9 cellular contexts compared by ENCODE assay signal in genomic region chr11:93879114-93879513, GRCh38. TPM values are rescaled to one million over a fixed set of nuclear protein-coding genes. Genes with fewer than 3 reads are reported as not detected.
"Had no signal": no experiment of that assay in that cellular context is flagged by ENCODE, and none has a peak within 500 bp of the region (broad histone marks: within the 10 kb centered on the region; RNA-seq: fewer than 3 reads in every experiment).

No MANE protein-coding gene starts in this region.

RNA-seq across cellular contexts. Expression of gene VSTM5, which starts 28.7 kb away (rescaled TPM):
- total RNA-seq: natural killer cell; natural killer cell treated with Interleukin-12 subunit alpha and Interleukin-12 subunit beta and Interleukin-15 and Interleukin-18, amount 100 ng/mL, for 72 hours; neural crest cell; osteocyte; right atrium auricular region; right lobe of liver; skeletal muscle tissue; spleen had no signal
- polyA plus RNA-seq: neural cell, spleen had no signal
